In the genomic region with DNA sequence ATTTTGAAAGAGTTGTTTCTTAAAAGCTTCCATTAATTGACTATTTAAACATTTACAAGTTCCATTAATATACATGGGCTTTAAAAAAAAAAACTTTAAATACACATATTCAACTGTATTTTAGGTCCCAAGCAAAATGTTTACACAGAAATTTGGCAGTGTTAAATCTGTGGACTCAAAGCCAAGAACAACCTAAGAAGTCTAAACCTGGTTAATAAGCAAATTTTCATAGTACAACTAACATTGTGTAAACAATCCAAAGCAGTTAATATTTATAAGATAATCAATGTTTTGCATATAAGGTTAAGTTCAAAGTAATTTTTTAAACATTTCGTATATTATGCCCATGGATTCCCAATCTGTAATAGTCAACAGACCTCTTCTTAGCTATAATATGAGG, we compare ENCODE assay signal across 28 cellular contexts.
A peak's percentile ranks its signal among the peaks of the same experiment; 100 is the strongest.
DNase-seq lines count a peak whose midpoint lies in the region; ATAC-seq and TF ChIP-seq lines count a peak whose summit lies in the region.
"Had no signal": no experiment of that assay in that cellular context is flagged by ENCODE, and none has a peak within 500 bp of the region (broad histone marks: within the 10 kb centered on the region; RNA-seq: fewer than 3 reads in every experiment).

No MANE protein-coding gene starts in this region.

- H3K36me3 ChIP-seq in duodenal mucosa (ENCODE audit: control insufficient read depth in 1 of 2, insufficient read depth in 2 of 2, low read length in 2 of 2) = no peaks in the 10 kb centered on the region
- H3K36me3 ChIP-seq in mucosa of stomach (ENCODE audit: control insufficient read depth, insufficient read depth, low read length) = no peaks in the 10 kb centered on the region
- H3K36me3 ChIP-seq in tibial artery = no peaks in the 10 kb centered on the region
- H3K36me3 ChIP-seq: neutrophil had no signal

- H3K4me3 ChIP-seq in duodenal mucosa (ENCODE audit: low read depth in 1 of 2, low read length in 2 of 2) (peak overlapping the region; percentile 40 to 64), mucosa of stomach (ENCODE audit: low read length) (peak overlapping the region; percentile 1), tibial artery (peak overlapping the region; percentile 0 to 2)
- H3K4me3 ChIP-seq: lung had no signal

- no peaks in the 10 kb centered on the region for H3K27me3 ChIP-seq in duodenal mucosa (ENCODE audit: control insufficient read depth in 1 of 2, insufficient read depth in 2 of 2, low read length in 2 of 2)
- no peaks in the 10 kb centered on the region for H3K27me3 ChIP-seq in mucosa of stomach (ENCODE audit: control insufficient read depth, insufficient read depth, low read length)
- H3K27me3 ChIP-seq in tibial artery = no peaks in the 10 kb centered on the region
- H3K27me3 ChIP-seq: neutrophil had no signal

- H3K4me1 ChIP-seq in duodenal mucosa (ENCODE audit: control insufficient read depth in 1 of 2, insufficient read depth in 2 of 2, low read length in 2 of 2) = peaks cover 8 to 42% of the 10 kb centered on the region in 2 donors
- H3K4me1 ChIP-seq in mucosa of stomach (ENCODE audit: control insufficient read depth, insufficient read depth, low read length) = peaks cover 51% of the 10 kb centered on the region
- H3K4me1 ChIP-seq in tibial artery = peaks cover 0 to 98% (median 48%) of the 10 kb centered on the region in 4 donors

- TF ChIP-seq CTCF in tibial artery (IDR thresholded peaks at IDR 0.05) = no peak

- no peaks in the 10 kb centered on the region for H3K36me3 Mint-ChIP-seq in activated T-helper 17 cell treated with anti-CD3 and anti-CD28 coated beads, Interleukin-2, amount 50 U/mL, for 72 hours (ENCODE audit: low read depth)
- H3K36me3 Mint-ChIP-seq: activated CD4-positive, alpha-beta memory T cell treated with anti-CD3 and anti-CD28 coated beads for 36 hours; stimulated activated naive B cell treated with anti-CD40 and anti-IgM and Interleukin-4, amounts not matched to agents 10 μg/mL and 1 μg/mL and 100 μg/mL, for 72 hours had no signal

- H3K9ac ChIP-seq in duodenal mucosa (ENCODE audit: low read depth in 1 of 2, low read length in 2 of 2) (peak overlapping the region; percentile 10 to 81), mucosa of stomach (ENCODE audit: low read length) (peak overlapping the region; percentile 77)

- H3K4me1 Mint-ChIP-seq in activated T-helper 17 cell treated with anti-CD3 and anti-CD28 coated beads, Interleukin-2, amount 50 U/mL, for 72 hours = peaks cover 4% of the 10 kb centered on the region
- H3K4me1 Mint-ChIP-seq: stimulated activated naive B cell treated with anti-CD40 and anti-IgM and Interleukin-4, amounts not matched to agents 10 μg/mL and 1 μg/mL and 100 μg/mL, for 72 hours had no signal

- peaks cover 5% of the 10 kb centered on the region for H3K27me3 Mint-ChIP-seq in activated T-helper 17 cell treated with anti-CD3 and anti-CD28 coated beads, Interleukin-2, amount 50 U/mL, for 72 hours

- no peaks in the 10 kb centered on the region for H3K9me3 ChIP-seq in duodenal mucosa (ENCODE audit: control insufficient read depth in 1 of 2, low read length in 2 of 2)
- no peaks in the 10 kb centered on the region for H3K9me3 ChIP-seq in mucosa of stomach (ENCODE audit: control insufficient read depth, low read length)
- H3K9me3 ChIP-seq in tibial artery = no peaks in the 10 kb centered on the region
- H3K9me3 ChIP-seq: neutrophil had no signal

- H3K27ac ChIP-seq in duodenal mucosa (ENCODE audit: low read depth, low read length) = peak overlapping the region; percentile 77
- H3K27ac ChIP-seq in tibial artery = peak overlapping the region; percentile 35 to 47
- H3K27ac ChIP-seq: neutrophil had no signal

- H3K4me3 Mint-ChIP-seq in activated T-helper 17 cell treated with anti-CD3 and anti-CD28 coated beads, Interleukin-2, amount 50 U/mL, for 72 hours = no peak overlapping the region
- H3K4me3 Mint-ChIP-seq: activated CD4-positive, alpha-beta memory T cell treated with anti-CD3 and anti-CD28 coated beads for 36 hours; CD4-positive, alpha-beta T cell; effector memory CD8-positive, alpha-beta T cell; HFFc6; stimulated activated naive B cell treated with anti-CD40 and anti-IgM and Interleukin-4, amounts not matched to agents 10 μg/mL and 1 μg/mL and 100 μg/mL, for 72 hours had no signal

- no peak for ATAC-seq in activated T-helper 17 cell treated with anti-CD3 and anti-CD28 coated beads, Interleukin-2, amount 50 U/mL, for 72 hours (replicated peaks)
- ATAC-seq in GM21825 (IDR thresholded peaks at IDR 0.05; ENCODE audit: unreplicated experiment) = no peak
- ATAC-seq: effector memory CD8-positive, alpha-beta T cell; esophagus mucosa; stimulated activated naive B cell treated with anti-CD40 and anti-IgM and Interleukin-4, amounts not matched to agents 10 μg/mL and 1 μg/mL and 100 μg/mL, for 72 hours had no signal

- DNase-seq in DMS79 treated with DMSO at 0.1 percent for 48 hours (lab: John Stamatoyannopoulos, UW) = peak; percentile 36
- no peak for DNase-seq in DMS79 (lab: John Stamatoyannopoulos, UW)
- DNase-seq in tibial artery = no peak
- no peak for DNase-seq in OCI-M1 (lab: John Stamatoyannopoulos, UW)
- DNase-seq: 8988T; activated CD4-positive, alpha-beta memory T cell treated with anti-CD3 and anti-CD28 coated beads for 36 hours; activated gamma-delta T cell; activated T-cell treated with anti-CD3 and anti-CD28 coated beads for 4 hours; CD4-positive, alpha-beta T cell; DMS153; effector memory CD8-positive, alpha-beta T cell; foreskin melanocyte; HFFc6; hypothalamus; NCI-H1105; NCI-H2029; NCI-H345; NCI-H774; SHP77 treated with DMSO at 0.1 percent for 48 hours; stimulated activated CD4-positive, alpha-beta T cell treated with anti-CD3 and anti-CD28 coated beads, Interleukin-4, amount 100 ng/mL, for 1 hour; stimulated activated naive B cell treated with anti-CD40 and anti-IgM and Interleukin-4, amounts not matched to agents 10 μg/mL and 1 μg/mL and 100 μg/mL, for 72 hours had no signal

- H3K9me3 Mint-ChIP-seq in activated T-helper 17 cell treated with anti-CD3 and anti-CD28 coated beads, Interleukin-2, amount 50 U/mL, for 72 hours = no peaks in the 10 kb centered on the region
- H3K9me3 Mint-ChIP-seq: activated CD4-positive, alpha-beta memory T cell treated with anti-CD3 and anti-CD28 coated beads for 36 hours; CD4-positive, alpha-beta T cell; HFFc6; stimulated activated naive B cell treated with anti-CD40 and anti-IgM and Interleukin-4, amounts not matched to agents 10 μg/mL and 1 μg/mL and 100 μg/mL, for 72 hours had no signal

- intact Hi-C loops in tibial artery (cut with DNase I; ENCODE audit: low total_unique reads) = no loop called here

- H3K27ac Mint-ChIP-seq in activated T-helper 17 cell treated with anti-CD3 and anti-CD28 coated beads, Interleukin-2, amount 50 U/mL, for 72 hours = no peak overlapping the region
- H3K27ac Mint-ChIP-seq: activated CD4-positive, alpha-beta memory T cell treated with anti-CD3 and anti-CD28 coated beads for 36 hours; CD4-positive, alpha-beta T cell; effector memory CD8-positive, alpha-beta T cell; HFFc6; stimulated activated naive B cell treated with anti-CD40 and anti-IgM and Interleukin-4, amounts not matched to agents 10 μg/mL and 1 μg/mL and 100 μg/mL, for 72 hours had no signal

Comparison
In these comparisons a context has a peak if more than half of its experiments do, and no peak if none do; other contexts are left out.
1. H3K4me3 ChIP-seq: peak in every context shown above with its lines; median percentile 52 in duodenal mucosa; 1 in mucosa of stomach; 1 in tibial artery.